17 cellular contexts compared by ENCODE assay signal in the genomic region with DNA sequence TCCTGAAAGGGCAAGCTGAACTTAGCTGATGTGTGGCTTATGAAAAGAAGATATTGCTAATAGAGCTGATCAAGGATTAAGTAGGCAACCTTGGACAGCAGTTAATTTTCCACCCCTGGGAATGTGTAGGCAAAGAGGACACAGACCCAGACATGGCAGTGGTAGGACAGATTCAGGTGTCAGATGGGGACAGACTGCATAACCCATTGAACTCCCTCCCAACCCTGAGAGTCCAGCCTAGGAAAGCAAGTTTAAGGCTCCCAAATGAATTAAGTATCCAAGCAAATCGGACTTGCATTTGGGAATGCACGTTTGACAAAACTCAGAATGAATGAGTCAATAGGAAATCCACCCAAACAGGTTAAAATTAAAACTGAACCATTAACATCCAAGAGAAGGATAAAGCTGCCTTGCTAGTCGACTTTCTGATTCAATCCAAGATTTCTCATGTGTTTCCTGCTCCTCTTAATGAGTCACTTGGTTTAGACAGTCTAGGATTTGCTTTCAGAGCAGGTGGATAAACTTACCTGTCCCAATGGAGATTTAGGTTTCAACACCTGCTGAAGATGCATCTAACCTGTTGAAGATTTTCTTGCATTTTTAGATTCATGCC.
A peak's percentile ranks its signal among the peaks of the same experiment; 100 is the strongest.
DNase-seq lines count a peak whose midpoint lies in the region; ATAC-seq and TF ChIP-seq lines count a peak whose summit lies in the region.
"Had no signal": no experiment of that assay in that cellular context is flagged by ENCODE, and none has a peak within 500 bp of the region (broad histone marks: within the 10 kb centered on the region; RNA-seq: fewer than 3 reads in every experiment).

No MANE protein-coding gene starts in this region.

- no peak for DNase-seq in left ventricle myocardium inferior
- DNase-seq in cardiac septum (ENCODE audit: low spot score): no peak
- DNase-seq in body of pancreas: no peak
- peak; percentile 60 for DNase-seq in kidney tubule cell (ENCODE audit: low spot score)
- DNase-seq in NCI-H2227 treated with DMSO at 0.1 percent for 48 hours (lab: John Stamatoyannopoulos, UW): no peak
- no peak for DNase-seq in superior temporal gyrus (ENCODE audit: extremely low spot score)
- DNase-seq: CD4-positive, CD25-positive, alpha-beta regulatory T cell; NCI-H1105; NCI-H146; NCI-H2029; NCI-H2171 treated with DMSO at 0.1 percent for 48 hours; NCI-H446; NCI-H526 had no signal

- intact Hi-C loops in left ventricle myocardium inferior (cut with micrococcal nuclease) (no loop called here), cardiac septum (cut with DNase I) (no loop called here), body of pancreas (cut with DNase I) (no loop called here)

- no peaks in the 10 kb centered on the region for H3K36me3 ChIP-seq in left ventricle myocardium inferior
- H3K36me3 ChIP-seq in body of pancreas (replicated peaks in 1 of 2; ENCODE audit: insufficient read depth in 1 of 2, low read depth in 2 of 2): no peaks in the 10 kb centered on the region
- no peaks in the 10 kb centered on the region for H3K36me3 ChIP-seq in stomach smooth muscle (ENCODE audit: control insufficient read depth in 2 of 2, insufficient read depth in 2 of 2, low read length in 2 of 2)

- WGBS in body of pancreas, 2 donors: 58 to 62% methylated on average over 3 of the region's 3 CpGs

- H3K4me3 ChIP-seq in left ventricle myocardium inferior: no peak overlapping the region
- no peak overlapping the region for H3K4me3 ChIP-seq in body of pancreas
- no peak overlapping the region for H3K4me3 ChIP-seq in stomach smooth muscle (ENCODE audit: low read length in 2 of 2)
- H3K4me3 ChIP-seq: A549 had no signal

- H3K4me1 ChIP-seq in left ventricle myocardium inferior (peaks cover 14% of the 10 kb centered on the region), body of pancreas (peaks cover 28% of the 10 kb centered on the region), stomach smooth muscle (ENCODE audit: control insufficient read depth, insufficient read depth, low read length) (peaks cover 11% of the 10 kb centered on the region)

- no peaks in the 10 kb centered on the region for H3K27me3 ChIP-seq in left ventricle myocardium inferior (ENCODE audit: low read depth)
- H3K27me3 ChIP-seq in body of pancreas: no peaks in the 10 kb centered on the region
- no peaks in the 10 kb centered on the region for H3K27me3 ChIP-seq in stomach smooth muscle (ENCODE audit: control insufficient read depth in 1 of 2, insufficient read depth in 2 of 2, low read length in 2 of 2)

- H3K27ac ChIP-seq in left ventricle myocardium inferior (replicated peaks): peak overlapping the region; percentile 40
- H3K27ac ChIP-seq in body of pancreas: peak overlapping the region; percentile 43 to 56 (median 50)
- peak overlapping the region; percentile 72 for H3K27ac ChIP-seq in stomach smooth muscle (ENCODE audit: low read length)
- H3K27ac ChIP-seq: A549 had no signal

- ATAC-seq in body of pancreas (no peak), GM21515 (IDR thresholded peaks at IDR 0.05; ENCODE audit: unreplicated experiment) (no peak)
- ATAC-seq: A549, HCT116 had no signal

- TF ChIP-seq CTCF in left ventricle myocardium inferior (IDR thresholded peaks at IDR 0.05; ENCODE audit: borderline replicate concordance): no peak
- no peak for TF ChIP-seq CTCF in body of pancreas (IDR thresholded peaks at IDR 0.05)

- TF ChIP-seq POLR2A in body of pancreas (IDR thresholded peaks at IDR 0.05): no peak

- no peak overlapping the region for H3K9ac ChIP-seq in stomach smooth muscle (ENCODE audit: low read length in 2 of 2)

- H3K9me3 ChIP-seq in left ventricle myocardium inferior (replicated peaks): no peaks in the 10 kb centered on the region
- H3K9me3 ChIP-seq in body of pancreas: no peaks in the 10 kb centered on the region
- no peaks in the 10 kb centered on the region for H3K9me3 ChIP-seq in stomach smooth muscle (ENCODE audit: control insufficient read depth in 2 of 2, low read length in 2 of 2)
- H3K9me3 ChIP-seq: A549 had no signal
